Comparison of ENCODE assay signal across 1 cellular context in the genomic region with DNA sequence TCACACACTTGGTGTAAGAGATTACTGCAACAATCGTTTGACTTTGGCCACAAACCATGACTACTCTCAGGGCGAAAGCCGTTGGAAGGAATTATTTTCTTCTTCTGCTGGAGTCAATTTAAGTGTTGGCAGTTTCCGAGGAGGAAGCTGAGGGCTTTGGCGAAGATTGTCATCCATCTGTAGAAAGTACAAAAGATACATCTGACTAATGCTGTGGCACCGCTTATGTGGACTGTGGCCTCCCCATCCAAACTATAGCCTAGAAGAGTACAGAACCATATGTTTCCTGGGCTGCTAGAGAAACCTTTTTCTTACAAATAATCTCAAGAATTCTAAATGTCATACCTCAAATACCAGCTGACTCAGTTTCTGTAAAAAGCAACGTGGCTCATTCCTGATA.
TF ChIP-seq lines count a peak whose summit lies in the region.

No MANE protein-coding gene starts in this region.

TF ChIP-seq in IMR-90, 13 proteins besides CTCF, POLR2A, EP300 and RAD21:
- TF ChIP-seq CEBPB (IDR thresholded peaks at IDR 0.05; ENCODE audit: low read depth, low read length) (no peak), MAZ (IDR thresholded peaks at IDR 0.05; ENCODE audit: borderline replicate concordance, low read depth, low read length) (no peak), SMC3 (IDR thresholded peaks at IDR 0.05; ENCODE audit: low read depth, low read length) (no peak), MXI1 (IDR thresholded peaks at IDR 0.05; ENCODE audit: borderline replicate concordance, low read depth, low read length) (no peak), RCOR1 (IDR thresholded peaks at IDR 0.05; ENCODE audit: insufficient replicate concordance, low read length) (no peak), CHD1 (IDR thresholded peaks at IDR 0.05; ENCODE audit: low read depth, low read length) (no peak), MAFK (IDR thresholded peaks at IDR 0.05; ENCODE audit: low read depth, low read length) (no peak), RFX5 (IDR thresholded peaks at IDR 0.05; ENCODE audit: low read depth, low read length) (no peak), BHLHE40 (IDR thresholded peaks at IDR 0.05; ENCODE audit: low read depth, low read length) (no peak), ELK1 (IDR thresholded peaks at IDR 0.05; ENCODE audit: borderline replicate concordance, low read depth, low read length) (no peak), NFE2L2 (IDR thresholded peaks at IDR 0.05; ENCODE audit: low read depth, low read length) (no peak), USF2 (IDR thresholded peaks at IDR 0.05; ENCODE audit: low read depth, low read length) (no peak), FOS (IDR thresholded peaks at IDR 0.05; ENCODE audit: low read depth, low read length) (no peak)
